In genomic region chr1:216722841-216723240, GRCh38 we compare ENCODE assay signal across 9 cellular contexts. TPM values are rescaled to one million over a fixed set of nuclear protein-coding genes. Genes with fewer than 3 reads are reported as not detected.
DNase-seq lines count a peak whose midpoint lies in the region; ATAC-seq, FAIRE-seq and TF ChIP-seq lines count a peak whose summit lies in the region.
"Had no signal": no experiment of that assay in that cellular context is flagged by ENCODE, and none has a peak within 500 bp of the region (broad histone marks: within the 10 kb centered on the region; RNA-seq: fewer than 3 reads in every experiment).

No MANE protein-coding gene starts in this region.

- H3K4me3 ChIP-seq in colonic mucosa (no peak overlapping the region), lower lobe of right lung (peak overlapping the region; percentile 45), thyroid gland (replicated peaks in 1 of 3) (peak overlapping the region in 2 of 3 donors; percentile 25 to 30)

- no peaks in the 10 kb centered on the region for H3K9me3 ChIP-seq in colonic mucosa
- no peaks in the 10 kb centered on the region for H3K9me3 ChIP-seq in lower lobe of right lung
- no peaks in the 10 kb centered on the region for H3K9me3 ChIP-seq in thyroid gland

- H3K4me1 ChIP-seq in colonic mucosa, result no peaks in the 10 kb centered on the region
- no peaks in the 10 kb centered on the region for H3K4me1 ChIP-seq in lower lobe of right lung
- peaks cover 19 to 22% of the 10 kb centered on the region in 2 donors for H3K4me1 ChIP-seq in thyroid gland

- no peaks in the 10 kb centered on the region for H3K36me3 ChIP-seq in colonic mucosa
- no peaks in the 10 kb centered on the region for H3K36me3 ChIP-seq in lower lobe of right lung
- H3K36me3 ChIP-seq in thyroid gland, result no peaks in the 10 kb centered on the region

- ATAC-seq in lower lobe of right lung (peak in 1 of 2 donors; percentile 33), GM19463 (IDR thresholded peaks at IDR 0.05; ENCODE audit: unreplicated experiment) (no peak)

- TF ChIP-seq CTCF in colonic mucosa (IDR thresholded peaks at IDR 0.05), result no peak
- no peak for TF ChIP-seq CTCF in lower lobe of right lung (IDR thresholded peaks at IDR 0.05)
- no peak for TF ChIP-seq CTCF in thyroid gland (IDR thresholded peaks at IDR 0.05)

- no peak overlapping the region for H3K27ac ChIP-seq in colonic mucosa
- H3K27ac ChIP-seq in lower lobe of right lung, result no peak overlapping the region
- H3K27ac ChIP-seq in thyroid gland, result peak overlapping the region in 2 of 3 donors; percentile 11 to 32

- intact Hi-C loops in colonic mucosa (cut with DNase I) (no loop called here), lower lobe of right lung (cut with DNase I) (no loop called here), thyroid gland (cut with DNase I) (no loop called here)

- TF ChIP-seq POLR2A in thyroid gland (IDR thresholded peaks at IDR 0.05), result no peak
- TF ChIP-seq POLR2A in GM12891 (IDR thresholded peaks at IDR 0.05; ENCODE audit: low read depth, low read length), result no peak

- 5% methylated on average over 6 of the region's 6 CpGs for WGBS in thyroid gland, 2 donors

- H3K27me3 ChIP-seq in colonic mucosa (no peaks in the 10 kb centered on the region), lower lobe of right lung (ENCODE audit: low read depth) (peaks cover 24% of the 10 kb centered on the region), thyroid gland (no peaks in the 10 kb centered on the region)

- no peak overlapping the region for H3K9ac ChIP-seq in colonic mucosa (ENCODE audit: low read depth in 2 of 2, low read length in 2 of 2)

- peak; percentile 48 for DNase-seq in NCI-H146 (lab: John Stamatoyannopoulos, UW)
- no peak for DNase-seq in NCI-H146 treated with DMSO at 0.1 percent for 48 hours (lab: John Stamatoyannopoulos, UW; ENCODE audit: unreplicated experiment)
- DNase-seq in colonic mucosa, result peak; percentile 18
- DNase-seq in lower lobe of right lung, result no peak
- DNase-seq in thyroid gland, result peak in 1 of 2 donors; percentile 6
- no peak for DNase-seq in SHP77 (lab: John Stamatoyannopoulos, UW)
- no peak for DNase-seq in GM12891 (ENCODE audit: insufficient read length, low spot score)

- no peak for FAIRE-seq in GM12891 (lab: Jason Lieb, UNC)

TF ChIP-seq in GM12891, 5 proteins besides CTCF, POLR2A, EP300 and RAD21:
- TF ChIP-seq POLR2AphosphoS5 (IDR thresholded peaks at IDR 0.05; ENCODE audit: low read depth, low read length), result no peak
- TF ChIP-seq PAX5 (IDR thresholded peaks at IDR 0.05; ENCODE audit: insufficient read depth, low read length, severe bottlenecking), result no peak
- TF ChIP-seq POU2F2 (IDR thresholded peaks at IDR 0.05; ENCODE audit: low read depth, low read length), result no peak
- TF ChIP-seq SPI1 (IDR thresholded peaks at IDR 0.05; ENCODE audit: low read depth, low read length), result no peak
- TF ChIP-seq TAF1 (IDR thresholded peaks at IDR 0.05; ENCODE audit: low read depth, low read length), result no peak

RNA-seq across cellular contexts. Expression of gene ESRRG, which starts 0.4 kb away (rescaled TPM):
- total RNA-seq in colonic mucosa (under 1 TPM; 0.10 to 0.27 TPM), lower lobe of right lung (1.9 TPM), thyroid gland (10 to 100 TPM; 13.4 to 24.8 (median 18.9) TPM)
- polyA plus RNA-seq in GM12891 (2012; ENCODE audit: low read depth, missing spikeins), result not detected
- total RNA-seq: dermis microvascular lymphatic vessel endothelial cell had no signal

Comparison
In these comparisons a context has a peak if more than half of its experiments do, and no peak if none do; other contexts are left out.
1. DNase-seq: peak in NCI-H146 (single experiment) and colonic mucosa (single experiment); none in NCI-H146 treated with DMSO at 0.1 percent for 48 hours (single experiment), lower lobe of right lung (single experiment), SHP77 (0 of 2) and GM12891 (single experiment).
2. H3K27ac ChIP-seq: peak in thyroid gland (2 of 3); none in colonic mucosa (single experiment) and lower lobe of right lung (single experiment).